Comparison of ENCODE assay signal across 8 cellular contexts in the genomic region with DNA sequence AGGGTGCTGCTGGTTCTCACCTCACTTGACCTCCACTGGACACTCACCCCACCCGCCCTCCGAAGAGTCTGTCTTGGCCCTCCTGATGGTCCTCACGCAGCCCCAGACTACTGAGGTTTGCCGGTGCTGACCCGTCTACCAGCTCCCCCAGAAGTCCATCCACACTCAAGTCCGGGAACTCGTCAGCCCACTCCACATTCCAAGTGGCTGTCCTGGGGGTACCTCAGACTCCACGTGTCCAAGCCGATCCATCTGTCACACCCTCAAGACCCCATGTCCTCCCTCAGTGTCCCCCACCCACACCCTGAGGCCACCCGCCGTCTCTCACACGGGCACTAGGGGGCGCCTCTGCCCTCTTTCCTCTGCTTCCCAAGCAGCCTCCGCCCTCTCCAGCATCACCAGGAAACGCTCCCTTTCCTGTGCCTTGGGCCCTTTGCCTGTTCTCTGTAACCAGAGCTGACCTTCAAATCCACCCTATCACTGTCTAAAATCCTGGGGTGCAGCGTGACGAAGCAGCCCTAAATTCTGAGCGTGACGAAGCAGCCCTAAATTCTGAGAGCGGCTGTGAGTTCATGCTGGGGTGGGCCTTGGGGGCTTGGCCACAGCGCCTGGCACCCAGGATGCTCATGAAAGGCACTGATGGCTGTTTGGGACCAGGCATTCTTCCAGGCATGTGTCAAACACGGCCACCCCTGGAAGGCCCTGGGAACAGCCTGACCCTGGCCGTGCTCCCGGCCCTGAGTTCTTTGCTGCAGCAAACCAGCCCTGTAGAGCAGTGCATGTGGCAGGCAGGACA.
DNase-seq lines count a peak whose midpoint lies in the region; ATAC-seq and TF ChIP-seq lines count a peak whose summit lies in the region.

No MANE protein-coding gene starts in this region.

- H3K9me3 ChIP-seq in GM23248 (ENCODE audit: low read depth): no peaks in the 10 kb centered on the region
- no peaks in the 10 kb centered on the region for H3K9me3 ChIP-seq in Peyer's patch
- H3K9me3 ChIP-seq in mammary epithelial cell (replicated peaks; ENCODE audit: insufficient read depth, low read length): no peaks in the 10 kb centered on the region
- no peaks in the 10 kb centered on the region for H3K9me3 ChIP-seq in tibial nerve

- H3K27ac Mint-ChIP-seq in immature natural killer cell: no peak overlapping the region

- H3K36me3 ChIP-seq in GM23248 (ENCODE audit: low read depth) (no peaks in the 10 kb centered on the region), Peyer's patch (no peaks in the 10 kb centered on the region), mammary epithelial cell (ENCODE audit: insufficient read depth, low read length) (no peaks in the 10 kb centered on the region), tibial nerve (no peaks in the 10 kb centered on the region)

- H3K4me3 ChIP-seq in GM23248 (no peak overlapping the region), Peyer's patch (no peak overlapping the region), mammary epithelial cell (replicated peaks in 1 of 3; ENCODE audit: insufficient read depth in 1 of 3, low read depth in 2 of 3, low read length in 3 of 3) (no peak overlapping the region), tibial nerve (no peak overlapping the region)

- TF ChIP-seq CTCF in Peyer's patch (IDR thresholded peaks at IDR 0.05) (peak in 4 of 6 experiments; percentile 21 to 32 (median 26)), mammary epithelial cell (conservative IDR thresholded peaks at IDR 0.05 in 1 of 2, IDR thresholded peaks at IDR 0.05 in 1 of 2; ENCODE audit: extremely low read depth in 1 of 2, insufficient read depth in 1 of 2, low read depth in 1 of 2, low read length in 2 of 2) (peak; percentile 54 to 67), tibial nerve (IDR thresholded peaks at IDR 0.05) (peak; percentile 25 to 34 (median 29))

- H3K9ac ChIP-seq in GM23248: no peak overlapping the region
- no peak overlapping the region for H3K9ac ChIP-seq in mammary epithelial cell (ENCODE audit: insufficient read depth, low read length)

- H3K4me1 ChIP-seq in GM23248 (ENCODE audit: insufficient read depth) (no peaks in the 10 kb centered on the region), Peyer's patch (no peaks in the 10 kb centered on the region), mammary epithelial cell (ENCODE audit: insufficient read depth, low read length) (no peaks in the 10 kb centered on the region), tibial nerve (peaks cover 0 to 12% (median 0%) of the 10 kb centered on the region in 4 donors)

- no peaks in the 10 kb centered on the region; the same call in 1 of the 2 replicates for H3K27me3 ChIP-seq in GM23248 (replicated peaks; ENCODE audit: insufficient read depth)
- H3K27me3 ChIP-seq in Peyer's patch: no peaks in the 10 kb centered on the region
- H3K27me3 ChIP-seq in mammary epithelial cell (ENCODE audit: insufficient read depth, low read length): no peaks in the 10 kb centered on the region
- no peaks in the 10 kb centered on the region for H3K27me3 ChIP-seq in tibial nerve

- TF ChIP-seq EP300 in tibial nerve (IDR thresholded peaks at IDR 0.05): no peak

- peak; percentile 49 for ATAC-seq in left lobe of liver

- H3K4me2 ChIP-seq in GM23248 (ENCODE audit: unreplicated experiment) (no peak overlapping the region), mammary epithelial cell (ENCODE audit: insufficient read depth, low read depth, low read length) (no peak overlapping the region)

- H3K4me3 Mint-ChIP-seq in immature natural killer cell: no peak overlapping the region

- no peaks in the 10 kb centered on the region for H3F3A ChIP-seq in GM23248 (ENCODE audit: insufficient read depth)

- peaks cover under 1 to 4% (median 2%) of the 10 kb centered on the region in 3 donors for H3K27me3 Mint-ChIP-seq in immature natural killer cell (ENCODE audit: low read depth in 3 of 3)

- H3K79me2 ChIP-seq in GM23248 (ENCODE audit: insufficient read depth): no peaks in the 10 kb centered on the region
- H3K79me2 ChIP-seq in mammary epithelial cell (ENCODE audit: insufficient read depth, low read length): no peaks in the 10 kb centered on the region

- H3K36me3 Mint-ChIP-seq in immature natural killer cell: no peaks in the 10 kb centered on the region

- H3K27ac ChIP-seq in GM23248 (no peak overlapping the region), Peyer's patch (no peak overlapping the region), mammary epithelial cell (ENCODE audit: insufficient read depth, low read depth, low read length) (no peak overlapping the region), tibial nerve (no peak overlapping the region)

- CTCF ChIA-PET in mammary epithelial cell (lab: Charles Lee; ENCODE audit: low non-redundant PET): no interaction called here

- BruUV-seq in mammary epithelial cell (replicated peaks; lab: Mats Ljungman, UMichigan): no TSS peak

- H4K20me1 ChIP-seq in GM23248 (ENCODE audit: insufficient read depth): no peaks in the 10 kb centered on the region
- H4K20me1 ChIP-seq in mammary epithelial cell (ENCODE audit: insufficient read depth, low read length): no peaks in the 10 kb centered on the region

- 10 to 15% methylated on average over 23 to 24 of the region's 24 CpGs for WGBS in GM23248 (ENCODE audit: low coverage in 1 of 2, low lambda C conversion rate in 2 of 2, missing lambda C conversion rate in 2 of 2), 2 experiments
- 41% methylated on average over 17 of the region's 24 CpGs for WGBS in mammary epithelial cell (ENCODE audit: low coverage, missing lambda C conversion rate)
- 38 to 39% methylated on average over 22 to 24 of the region's 24 CpGs for WGBS in tibial nerve, 2 donors

- dilution Hi-C loops in mammary epithelial cell (cut with HindIII; ENCODE audit: low sequenced_read_pairs): no loop called here

- in situ Hi-C loops in GM23248 (cut with MboI): no loop called here
- in situ Hi-C loops in mammary epithelial cell (cut with MboI; ENCODE audit: low sequenced_read_pairs in 2 of 2): no loop called here

- DNase-seq in Ammon's horn (ENCODE audit: low spot score): peak; percentile 53
- DNase-seq in GM23248: peak; percentile 75
- DNase-seq in Peyer's patch: no peak
- DNase-seq in mammary epithelial cell: peak; percentile 29
- no peak for DNase-seq in left lobe of liver (ENCODE audit: low spot score)
- no peak for DNase-seq in tibial nerve (ENCODE audit: low spot score in 2 of 2)
- no peak for DNase-seq in NCI-H187 treated with DMSO at 0.1 percent for 48 hours (lab: John Stamatoyannopoulos, UW)
- DNase-seq in immature natural killer cell: no peak

- no peaks in the 10 kb centered on the region for H3K9me2 ChIP-seq in GM23248 (ENCODE audit: insufficient read depth)

- no peaks in the 10 kb centered on the region for H3K4me1 Mint-ChIP-seq in immature natural killer cell

- H2AFZ ChIP-seq in GM23248 (0 out of 2 replicates have a peak overlapping the region, but pooled peaks have one; percentile 46), mammary epithelial cell (ENCODE audit: low read depth, low read length) (no peak overlapping the region)

- intact Hi-C loops in mammary epithelial cell (cut with micrococcal nuclease): loop anchor here (2.0 to 5.0 kb wide), 2 partner anchors 165 to 325 kb away; a partner anchor contains a TSS

- TF ChIP-seq POLR2A in Peyer's patch (IDR thresholded peaks at IDR 0.05) (no peak), tibial nerve (IDR thresholded peaks at IDR 0.05) (no peak)

- no peaks in the 10 kb centered on the region for H3K9me3 Mint-ChIP-seq in immature natural killer cell

Comparison
In these comparisons a context has a peak if more than half of its experiments do, and no peak if none do; other contexts are left out.
1. DNase-seq: peak in Ammon's horn (single experiment), GM23248 (single experiment) and mammary epithelial cell (single experiment); none in Peyer's patch (0 of 3), left lobe of liver (single experiment), tibial nerve (0 of 2), NCI-H187 treated with DMSO at 0.1 percent for 48 hours (single experiment) and immature natural killer cell (0 of 3).
2. Peak in every context shown above with its lines, with median percentiles within 50 percentile points of each other: CTCF ChIP-seq.